28 cellular contexts compared by ENCODE assay signal in the genomic region with DNA sequence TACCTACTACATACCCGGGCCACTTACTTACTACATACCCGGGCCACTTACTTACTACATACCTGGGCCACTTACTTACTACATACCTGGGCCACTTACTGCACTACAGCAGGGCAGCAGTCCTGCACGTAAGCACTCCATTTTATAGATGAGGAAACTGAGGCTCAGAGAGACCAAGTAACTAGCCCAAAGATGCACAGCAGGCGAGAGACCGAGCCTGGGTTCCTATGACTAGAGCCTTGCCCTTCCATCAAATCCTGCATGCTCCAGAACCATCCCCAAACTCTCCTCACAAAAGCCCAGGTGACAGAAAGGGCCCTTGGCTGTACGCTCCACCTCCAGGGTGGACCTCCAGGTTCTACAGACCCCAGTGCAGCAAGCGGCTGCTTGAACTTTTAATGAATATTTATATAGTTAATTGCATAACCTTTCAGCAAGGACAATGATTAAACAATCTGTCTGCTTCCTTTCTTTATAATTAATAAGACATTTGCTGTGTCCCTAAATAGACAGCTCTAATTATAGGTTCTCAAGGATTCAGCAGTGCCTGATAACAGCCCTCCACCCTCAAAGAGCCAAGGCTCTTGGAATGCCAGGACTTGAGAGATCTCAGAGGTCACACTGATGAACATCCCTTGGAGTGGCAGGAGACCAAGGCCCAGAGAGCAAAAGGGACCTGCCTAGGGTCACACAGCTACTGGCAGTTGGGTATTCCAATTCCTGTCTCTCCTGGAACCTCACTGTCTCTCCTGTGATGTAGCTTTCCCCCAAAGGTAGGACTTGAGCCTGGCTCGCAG.
"Had no signal": no experiment of that assay in that cellular context is flagged by ENCODE, and none has a peak within 500 bp of the region (broad histone marks: within the 10 kb centered on the region; RNA-seq: fewer than 3 reads in every experiment).

No MANE protein-coding gene starts in this region.

- H3K4me2 ChIP-seq: SK-N-SH had no signal

- H3K9me3 ChIP-seq: MG63, Peyer's patch, SJCRH30, SK-N-SH had no signal

- DNase-seq: activated CD4-positive, alpha-beta memory T cell treated with anti-CD3 and anti-CD28 coated beads for 36 hours; activated CD4-positive, alpha-beta T cell treated with anti-CD3 and anti-CD28 coated beads for 48 hours; activated CD4-positive, CD25-positive, alpha-beta regulatory T cell treated with anti-CD3 and anti-CD28 coated beads, Interleukin-2, amount 50 U/mL, for 72 hours; activated CD8-positive, alpha-beta memory T cell treated with anti-CD3 and anti-CD28 coated beads, Interleukin-2, amount 50 U/mL, for 4 hours; activated effector memory CD4-positive, alpha-beta T cell treated with anti-CD3 and anti-CD28 coated beads, Interleukin-2, amount 50 U/mL, for 16 hours; activated naive CD4-positive, alpha-beta T cell treated with Interleukin-2 at 50 U/mL for 16 hours; activated naive CD8-positive, alpha-beta T cell treated with anti-CD3 and anti-CD28 coated beads, Interleukin-2, amount 50 U/mL, for 24 hours; amniotic stem cell; brain microvascular endothelial cell; MG63; MV-4-11; NCI-H1105; NCI-H1436; NCI-H1694 treated with DMSO at 0.1 percent for 48 hours; NCI-H2029 treated with DMSO at 0.1 percent for 48 hours; NCI-H345; NCI-H510A; Peyer's patch; Right ventricle myocardium superior; SJCRH30; SK-N-SH; SW 1271 had no signal

- H3K4me3 ChIP-seq: cardiac muscle cell, MG63, Peyer's patch, SJCRH30 had no signal

- H3K27ac ChIP-seq: brain microvascular endothelial cell, cardiac muscle cell, Peyer's patch, RWPE1, SJCRH30 had no signal

- H3K4me1 ChIP-seq: Peyer's patch, SJCRH30 had no signal

- H3K4me3 Mint-ChIP-seq: activated CD4-positive, alpha-beta memory T cell treated with anti-CD3 and anti-CD28 coated beads for 36 hours; activated naive CD8-positive, alpha-beta T cell treated with anti-CD3 and anti-CD28 coated beads, Interleukin-2, amount 50 U/mL, for 24 hours; activated T-helper 1 cell treated with anti-CD3 and anti-CD28 coated beads, Interleukin-12 subunit alpha, Interleukin-12 subunit beta, Interleukin-2, Interleukin-4 antibody, amounts not matched to agents 30 ng/mL and 10 ng/mL and 1 ng/mL, durations not matched to agents 14 hours and 24 hours and 36 hours; WTC11 had no signal

- H3K36me3 ChIP-seq: brain microvascular endothelial cell, cardiac muscle cell, Peyer's patch had no signal

- H3K27me3 ChIP-seq: brain microvascular endothelial cell, cardiac muscle cell, MG63, Peyer's patch, SJCRH30 had no signal

- H3K9ac ChIP-seq: SK-N-SH had no signal

- FAIRE-seq: astrocyte had no signal

- H3K9me3 Mint-ChIP-seq: activated CD4-positive, alpha-beta memory T cell treated with anti-CD3 and anti-CD28 coated beads for 36 hours; activated naive CD4-positive, alpha-beta T cell treated with anti-CD3 and anti-CD28 coated beads, Interleukin-2, amount 50 U/mL, for 72 hours; activated naive CD8-positive, alpha-beta T cell treated with anti-CD3 and anti-CD28 coated beads, Interleukin-2, amount 50 U/mL, for 24 hours; activated T-helper 1 cell treated with anti-CD3 and anti-CD28 coated beads, Interleukin-12 subunit alpha, Interleukin-12 subunit beta, Interleukin-2, Interleukin-4 antibody, amounts not matched to agents 30 ng/mL and 10 ng/mL and 1 ng/mL, durations not matched to agents 14 hours and 24 hours and 36 hours; WTC11 had no signal

- H3K27ac Mint-ChIP-seq: activated CD4-positive, alpha-beta memory T cell treated with anti-CD3 and anti-CD28 coated beads for 36 hours; activated naive CD8-positive, alpha-beta T cell treated with anti-CD3 and anti-CD28 coated beads, Interleukin-2, amount 50 U/mL, for 24 hours; activated T-helper 1 cell treated with anti-CD3 and anti-CD28 coated beads, Interleukin-12 subunit alpha, Interleukin-12 subunit beta, Interleukin-2, Interleukin-4 antibody, amounts not matched to agents 30 ng/mL and 10 ng/mL and 1 ng/mL, durations not matched to agents 14 hours and 24 hours and 36 hours; WTC11 had no signal

- ATAC-seq: activated naive CD4-positive, alpha-beta T cell treated with anti-CD3 and anti-CD28 coated beads, Interleukin-2, amount 50 U/mL, for 72 hours; activated naive CD8-positive, alpha-beta T cell treated with anti-CD3 and anti-CD28 coated beads, Interleukin-2, amount 50 U/mL, for 24 hours; WTC11 had no signal

- H3K27me3 Mint-ChIP-seq: activated CD4-positive, alpha-beta memory T cell treated with anti-CD3 and anti-CD28 coated beads for 36 hours; activated naive CD8-positive, alpha-beta T cell treated with anti-CD3 and anti-CD28 coated beads, Interleukin-2, amount 50 U/mL, for 24 hours had no signal
